ENCODE assay signal across 1 cellular context in genomic region chr6:15058200-15059070, GRCh38.
TF ChIP-seq lines count a peak whose summit lies in the region.

No MANE protein-coding gene starts in this region.

TF ChIP-seq in K562, 482 proteins besides CTCF, POLR2A, EP300 and RAD21 (continued from another document and continues in another):
- peak in 1 of 2 experiments; percentile 71; a peak in 2 of 4 replicates for TF ChIP-seq RCOR1 (IDR thresholded peaks at IDR 0.05; ENCODE audit: borderline replicate concordance in 1 of 2, low read depth in 2 of 2, low read length in 2 of 2)
- 0 out of 2 replicates have a peak, but pooled peaks have one; percentile 26 for TF ChIP-seq GATAD2A (IDR thresholded peaks at IDR 0.05)
- TF ChIP-seq FOXJ3 (CRISPR knock-in tag; IDR thresholded peaks at IDR 0.05): no peak
- peak in 1 of 2 experiments; percentile 72; a peak in 2 of 4 replicates for TF ChIP-seq TBL1XR1 (IDR thresholded peaks at IDR 0.05; ENCODE audit: low read length in 2 of 2)
- peak; percentile 11; the same call in 1 of the 2 replicates for TF ChIP-seq MAFF (IDR thresholded peaks at IDR 0.05; ENCODE audit: low read length)
- no peak for TF ChIP-seq HLTF (IDR thresholded peaks at IDR 0.05)
- TF ChIP-seq BRCA1 (IDR thresholded peaks at IDR 0.05): no peak
- TF ChIP-seq BRCA1 (CRISPR knock-in tag; IDR thresholded peaks at IDR 0.05): no peak
- TF ChIP-seq ZNF609 (CRISPR knock-in tag; IDR thresholded peaks at IDR 0.05; ENCODE audit: borderline replicate concordance): no peak
- peak; percentile 68; the same call in 1 of the 2 replicates for TF ChIP-seq FOXM1 (IDR thresholded peaks at IDR 0.05; ENCODE audit: low read depth)
- no peak for TF ChIP-seq FOXM1 (CRISPR knock-in tag; IDR thresholded peaks at IDR 0.05; ENCODE audit: low read depth)
- no peak for TF ChIP-seq ZNF175 (CRISPR knock-in tag; IDR thresholded peaks at IDR 0.05; ENCODE audit: low read depth)
- TF ChIP-seq CXXC5 (CRISPR knock-in tag; IDR thresholded peaks at IDR 0.05): peak; percentile 12; the same call in 1 of the 2 replicates
- TF ChIP-seq CBFA2T3 (IDR thresholded peaks at IDR 0.05): peak; percentile 86
- TF ChIP-seq VEZF1 (CRISPR knock-in tag; IDR thresholded peaks at IDR 0.05): peak; percentile 46; the same call in 1 of the 2 replicates
- TF ChIP-seq NEUROD1 (IDR thresholded peaks at IDR 0.05; ENCODE audit: borderline replicate concordance, low read depth, low read length, partially characterized antibody): peak; percentile 60
- peak; percentile 46; the same call in 1 of the 2 replicates for TF ChIP-seq ZNF12 (CRISPR knock-in tag; IDR thresholded peaks at IDR 0.05)
- TF ChIP-seq HEY1 (CRISPR knock-in tag; IDR thresholded peaks at IDR 0.05; ENCODE audit: borderline replicate concordance): peak; percentile 49; the same call in 1 of the 2 replicates
- TF ChIP-seq KLF16 (IDR thresholded peaks at IDR 0.05): peak; percentile 52; the same call in 1 of the 2 replicates
- TF ChIP-seq POLR2AphosphoS5 (IDR thresholded peaks at IDR 0.05; ENCODE audit: control insufficient read depth, insufficient read depth, low read depth, low read length): no peak
- TF ChIP-seq, protein P1, sequence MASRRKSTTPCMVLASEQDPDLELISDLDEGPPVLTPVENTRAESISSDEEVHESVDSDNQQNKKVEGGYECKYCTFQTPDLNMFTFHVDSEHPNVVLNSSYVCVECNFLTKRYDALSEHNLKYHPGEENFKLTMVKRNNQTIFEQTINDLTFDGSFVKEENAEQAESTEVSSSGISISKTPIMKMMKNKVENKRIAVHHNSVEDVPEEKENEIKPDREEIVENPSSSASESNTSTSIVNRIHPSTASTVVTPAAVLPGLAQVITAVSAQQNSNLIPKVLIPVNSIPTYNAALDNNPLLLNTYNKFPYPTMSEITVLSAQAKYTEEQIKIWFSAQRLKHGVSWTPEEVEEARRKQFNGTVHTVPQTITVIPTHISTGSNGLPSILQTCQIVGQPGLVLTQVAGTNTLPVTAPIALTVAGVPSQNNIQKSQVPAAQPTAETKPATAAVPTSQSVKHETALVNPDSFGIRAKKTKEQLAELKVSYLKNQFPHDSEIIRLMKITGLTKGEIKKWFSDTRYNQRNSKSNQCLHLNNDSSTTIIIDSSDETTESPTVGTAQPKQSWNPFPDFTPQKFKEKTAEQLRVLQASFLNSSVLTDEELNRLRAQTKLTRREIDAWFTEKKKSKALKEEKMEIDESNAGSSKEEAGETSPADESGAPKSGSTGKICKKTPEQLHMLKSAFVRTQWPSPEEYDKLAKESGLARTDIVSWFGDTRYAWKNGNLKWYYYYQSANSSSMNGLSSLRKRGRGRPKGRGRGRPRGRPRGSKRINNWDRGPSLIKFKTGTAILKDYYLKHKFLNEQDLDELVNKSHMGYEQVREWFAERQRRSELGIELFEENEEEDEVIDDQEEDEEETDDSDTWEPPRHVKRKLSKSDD (conservative IDR thresholded peaks at IDR 0.05; ENCODE audit: low read length): no peak
- TF ChIP-seq SAP30 (IDR thresholded peaks at IDR 0.05; ENCODE audit: borderline replicate concordance, insufficient read depth, low read depth, low read length, poor library complexity, severe bottlenecking): no peak
- no peak for TF ChIP-seq PML (IDR thresholded peaks at IDR 0.05; ENCODE audit: low read length)
- TF ChIP-seq SUPT5H (IDR thresholded peaks at IDR 0.05): no peak
- TF ChIP-seq SMARCA4 (IDR thresholded peaks at IDR 0.05): peak; percentile 92
- no peak for TF ChIP-seq KDM2B (CRISPR knock-in tag; IDR thresholded peaks at IDR 0.05)
- no peak for TF ChIP-seq MTF1 (CRISPR knock-in tag; IDR thresholded peaks at IDR 0.05; ENCODE audit: borderline replicate concordance)
- TF ChIP-seq DACH1 (IDR thresholded peaks at IDR 0.05; ENCODE audit: partially characterized antibody): peak; percentile 76
- TF ChIP-seq ARNT (IDR thresholded peaks at IDR 0.05): 0 out of 4 replicates have a peak, but pooled peaks of 1 of the 2 experiments have one; percentile 37
- no peak for TF ChIP-seq ZBED1 (IDR thresholded peaks at IDR 0.05)
- TF ChIP-seq SMARCE1 (IDR thresholded peaks at IDR 0.05): peak; percentile 94
- TF ChIP-seq GTF2F1 (IDR thresholded peaks at IDR 0.05; ENCODE audit: low read depth, low read length): no peak
- no peak for TF ChIP-seq MCM2 (IDR thresholded peaks at IDR 0.05; ENCODE audit: low read depth)
- TF ChIP-seq, protein P2, sequence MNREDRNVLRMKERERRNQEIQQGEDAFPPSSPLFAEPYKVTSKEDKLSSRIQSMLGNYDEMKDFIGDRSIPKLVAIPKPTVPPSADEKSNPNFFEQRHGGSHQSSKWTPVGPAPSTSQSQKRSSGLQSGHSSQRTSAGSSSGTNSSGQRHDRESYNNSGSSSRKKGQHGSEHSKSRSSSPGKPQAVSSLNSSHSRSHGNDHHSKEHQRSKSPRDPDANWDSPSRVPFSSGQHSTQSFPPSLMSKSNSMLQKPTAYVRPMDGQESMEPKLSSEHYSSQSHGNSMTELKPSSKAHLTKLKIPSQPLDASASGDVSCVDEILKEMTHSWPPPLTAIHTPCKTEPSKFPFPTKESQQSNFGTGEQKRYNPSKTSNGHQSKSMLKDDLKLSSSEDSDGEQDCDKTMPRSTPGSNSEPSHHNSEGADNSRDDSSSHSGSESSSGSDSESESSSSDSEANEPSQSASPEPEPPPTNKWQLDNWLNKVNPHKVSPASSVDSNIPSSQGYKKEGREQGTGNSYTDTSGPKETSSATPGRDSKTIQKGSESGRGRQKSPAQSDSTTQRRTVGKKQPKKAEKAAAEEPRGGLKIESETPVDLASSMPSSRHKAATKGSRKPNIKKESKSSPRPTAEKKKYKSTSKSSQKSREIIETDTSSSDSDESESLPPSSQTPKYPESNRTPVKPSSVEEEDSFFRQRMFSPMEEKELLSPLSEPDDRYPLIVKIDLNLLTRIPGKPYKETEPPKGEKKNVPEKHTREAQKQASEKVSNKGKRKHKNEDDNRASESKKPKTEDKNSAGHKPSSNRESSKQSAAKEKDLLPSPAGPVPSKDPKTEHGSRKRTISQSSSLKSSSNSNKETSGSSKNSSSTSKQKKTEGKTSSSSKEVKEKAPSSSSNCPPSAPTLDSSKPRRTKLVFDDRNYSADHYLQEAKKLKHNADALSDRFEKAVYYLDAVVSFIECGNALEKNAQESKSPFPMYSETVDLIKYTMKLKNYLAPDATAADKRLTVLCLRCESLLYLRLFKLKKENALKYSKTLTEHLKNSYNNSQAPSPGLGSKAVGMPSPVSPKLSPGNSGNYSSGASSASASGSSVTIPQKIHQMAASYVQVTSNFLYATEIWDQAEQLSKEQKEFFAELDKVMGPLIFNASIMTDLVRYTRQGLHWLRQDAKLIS (CRISPR knock-in tag; IDR thresholded peaks at IDR 0.05): no peak
- TF ChIP-seq ZMIZ1 (IDR thresholded peaks at IDR 0.05; ENCODE audit: low read depth in 2 of 2, low read length in 2 of 2): peak in 1 of 2 experiments; percentile 30; a peak in 1 of 4 replicates
- TF ChIP-seq TAL1 (IDR thresholded peaks at IDR 0.05): peak; percentile 86
- TF ChIP-seq ZNF224 (CRISPR knock-in tag; IDR thresholded peaks at IDR 0.05): no peak
- peak; percentile 11; the same call in 1 of the 2 replicates for TF ChIP-seq PTRF (tag; IDR thresholded peaks at IDR 0.05)
- no peak for TF ChIP-seq RFX1 (IDR thresholded peaks at IDR 0.05)
- TF ChIP-seq ZNF76 (CRISPR knock-in tag; IDR thresholded peaks at IDR 0.05; ENCODE audit: borderline replicate concordance): no peak
- TF ChIP-seq HMGN3 (IDR thresholded peaks at IDR 0.05; ENCODE audit: borderline replicate concordance, extremely low read depth, insufficient read length, low read depth, low read length): no peak
- TF ChIP-seq ADNP (tag; IDR thresholded peaks at IDR 0.05): peak; percentile 80; the same call in 1 of the 2 replicates
- TF ChIP-seq ILF3 (IDR thresholded peaks at IDR 0.05; ENCODE audit: borderline replicate concordance): no peak
- TF ChIP-seq FOSL1 (tag; conservative IDR thresholded peaks at IDR 0.05): peak; percentile 58; the same call in 1 of the 2 replicates
- no peak for TF ChIP-seq ZNF41 (CRISPR knock-in tag; conservative IDR thresholded peaks at IDR 0.05)
- TF ChIP-seq USF2 (CRISPR knock-in tag; IDR thresholded peaks at IDR 0.05): no peak
- no peak for TF ChIP-seq CC2D1A (IDR thresholded peaks at IDR 0.05)
